ENCODE assay signal across 1 cellular context in genomic region chr11:10655227-10655626, GRCh38.
A peak's percentile ranks its signal among the peaks of the same experiment; 100 is the strongest.
TF ChIP-seq lines count a peak whose summit lies in the region.

No MANE protein-coding gene starts in this region.

TF ChIP-seq in K562, 482 proteins besides CTCF, POLR2A, EP300 and RAD21:
- peak; percentile 52; the same call in 1 of the 2 replicates for TF ChIP-seq SPI1 (IDR thresholded peaks at IDR 0.05; ENCODE audit: borderline replicate concordance, low read depth, low read length)
- no peak for TF ChIP-seq ZBTB7A (IDR thresholded peaks at IDR 0.05; ENCODE audit: borderline replicate concordance, control insufficient read depth, low read depth, low read length)
